ENCODE assay signal across 12 cellular contexts in the genomic region with DNA sequence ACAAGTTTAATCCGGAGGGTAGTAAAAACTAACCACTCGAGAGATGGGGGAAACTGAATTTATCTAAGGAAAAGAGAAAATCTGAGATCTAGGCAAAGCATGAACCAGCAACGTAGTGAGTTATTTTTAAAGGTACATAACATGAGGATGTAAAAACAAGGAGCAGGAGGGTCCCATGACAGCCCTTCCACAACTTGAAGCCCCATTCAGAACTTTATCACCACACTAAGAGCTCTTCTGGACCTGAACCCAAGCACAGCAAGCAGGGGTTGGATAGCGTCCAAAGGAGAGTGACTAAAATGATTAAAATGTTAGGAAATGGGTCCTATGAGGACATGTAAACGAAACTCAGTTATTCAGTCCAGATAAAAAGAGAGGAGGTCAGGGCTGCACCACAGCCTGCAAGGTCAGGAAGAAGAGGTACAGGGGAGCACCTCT. TPM values are rescaled to one million over a fixed set of nuclear protein-coding genes. Genes with fewer than 3 reads are reported as not detected.
DNase-seq lines count a peak whose midpoint lies in the region; ATAC-seq and TF ChIP-seq lines count a peak whose summit lies in the region.
"Had no signal": no experiment of that assay in that cellular context is flagged by ENCODE, and none has a peak within 500 bp of the region (broad histone marks: within the 10 kb centered on the region; RNA-seq: fewer than 3 reads in every experiment).

No MANE protein-coding gene starts in this region.

- DNase-seq in A172 (ENCODE audit: low spot score): peak; percentile 71
- DNase-seq in HK-2 (ENCODE audit: unreplicated experiment): peak; percentile 42
- peak; percentile 89 to 92 for DNase-seq in cardiac fibroblast (ENCODE audit: low read depth in 2 of 2)
- DNase-seq in left lung: peak in 1 of 2 donors; percentile 36
- DNase-seq in stimulated activated CD4-positive, alpha-beta T cell treated with anti-CD3 and anti-CD28 coated beads, Interleukin-15, amount 100 ng/mL, for 24 hours: no peak
- DNase-seq in NCI-H1105 (lab: John Stamatoyannopoulos, UW): no peak
- DNase-seq: activated CD4-positive, alpha-beta memory T cell treated with anti-CD3 and anti-CD28 coated beads for 36 hours; C1 segment of cervical spinal cord; caudate nucleus; kidney had no signal

- H3K4me3 ChIP-seq in cardiac fibroblast (replicated peaks in 1 of 2; ENCODE audit: low read depth in 2 of 2, low read length in 2 of 2) (no peak overlapping the region), left lung (no peak overlapping the region)

- intact Hi-C loops in left lung (cut with DNase I): no loop called here

- H3K36me3 ChIP-seq in left lung: no peaks in the 10 kb centered on the region

- ATAC-seq in left lung (peak; percentile 71), GM19467 (IDR thresholded peaks at IDR 0.05; ENCODE audit: unreplicated experiment) (no peak), GM19452 (IDR thresholded peaks at IDR 0.05; ENCODE audit: unreplicated experiment) (no peak)

- no peaks in the 10 kb centered on the region for H3K9me3 ChIP-seq in left lung

- H3K27ac ChIP-seq in left lung: peak overlapping the region; percentile 34 to 44

- TF ChIP-seq CTCF in cardiac fibroblast (IDR thresholded peaks at IDR 0.05; ENCODE audit: low read depth, low read length) (no peak), left lung (IDR thresholded peaks at IDR 0.05) (no peak)

- H3K4me1 ChIP-seq in left lung: peaks cover 34 to 70% of the 10 kb centered on the region in 2 donors

- H3K27me3 ChIP-seq in left lung: no peaks in the 10 kb centered on the region

RNA-seq across cellular contexts. Expression of gene SH3RF1, which starts 16.2 kb away (rescaled TPM):
- total RNA-seq in A172 (2014; rRNA removed; shearing (Covaris generic)): 8.3 and 11.0 TPM in 2 replicates
- 10 to 100 TPM; 24.0 to 39.4 TPM for total RNA-seq in left lung

Comparison
In these comparisons a context has a peak if more than half of its experiments do, and no peak if none do; other contexts are left out.
1. DNase-seq: peak in A172 (single experiment), HK-2 (single experiment) and cardiac fibroblast (2 of 2); none in stimulated activated CD4-positive, alpha-beta T cell treated with anti-CD3 and anti-CD28 coated beads, Interleukin-15, amount 100 ng/mL, for 24 hours (single experiment) and NCI-H1105 (single experiment).